ENCODE assay signal across 8 cellular contexts in genomic region chr10:24723788-24724380, GRCh38. TPM values are rescaled to one million over a fixed set of nuclear protein-coding genes. Genes with fewer than 3 reads are reported as not detected.
A peak's percentile ranks its signal among the peaks of the same experiment; 100 is the strongest.
DNase-seq lines count a peak whose midpoint lies in the region; ATAC-seq and TF ChIP-seq lines count a peak whose summit lies in the region.

Gene ARHGAP21 (minus strand): TSS chr10:24723887. CDS start chr10:24721899, 1,988 bp downstream.

- H3K27ac ChIP-seq in vagina, result peak within 1 kb of the TSS; percentile 95

- ATAC-seq in GM18868 (IDR thresholded peaks at IDR 0.05; ENCODE audit: unreplicated experiment) (peak; percentile 15), HG03442 (IDR thresholded peaks at IDR 0.05; ENCODE audit: unreplicated experiment) (peak; percentile 1), Right ventricle myocardium inferior (peak; percentile 71), omental fat pad (ENCODE audit: low FRiP score) (peak; percentile 8)

- TF ChIP-seq CTCF in omental fat pad (IDR thresholded peaks at IDR 0.05) (no peak), vagina (IDR thresholded peaks at IDR 0.05) (no peak)

- peak in 1 of 2 donors; percentile 30 for TF ChIP-seq POLR2A in vagina (IDR thresholded peaks at IDR 0.05)

- H3K4me1 ChIP-seq in adipocyte (ENCODE audit: control insufficient read depth, insufficient read depth, low read length), result peaks cover 25% of the 10 kb centered on the region
- peaks cover 30% of the 10 kb centered on the region for H3K4me1 ChIP-seq in vagina

- H3K9ac ChIP-seq in adipocyte (ENCODE audit: low read length), result peak within 1 kb of the TSS; percentile 98

- intact Hi-C loops in Right ventricle myocardium inferior (cut with DNase I) (loop anchor here (1.0 to 10.0 kb wide), 5 partner anchors 82 to 358 kb away; partner anchors contain the start of genes ENKUR, PRTFDC1 and THNSL1), vagina (cut with DNase I) (loop anchor here (2.0 to 10.0 kb wide), 2 partner anchors 229 to 291 kb away; partner anchors contain the start of genes ENKUR, PRTFDC1 and THNSL1)

- H3K36me3 ChIP-seq in adipocyte (ENCODE audit: control insufficient read depth, insufficient read depth, low read length, severe bottlenecking), result peaks cover 5% of the 10 kb centered on the region
- H3K36me3 ChIP-seq in vagina, result no peaks in the 10 kb centered on the region

- H3K4me3 ChIP-seq in adipocyte (ENCODE audit: low read length) (peak within 1 kb of the TSS; percentile 97), vagina (peak within 1 kb of the TSS; percentile 85 to 89)

- no peaks in the 10 kb centered on the region for H3K27me3 ChIP-seq in adipocyte (replicated peaks; ENCODE audit: control insufficient read depth, insufficient read depth, low read length)
- H3K27me3 ChIP-seq in vagina, result no peaks in the 10 kb centered on the region

- peak; percentile 81 for DNase-seq in Ammon's horn (ENCODE audit: low spot score)
- peak; percentile 84 for DNase-seq in RPMI7951 (ENCODE audit: low read depth)
- peak; percentile 85 for DNase-seq in adipocyte (ENCODE audit: low read depth)
- DNase-seq in Right ventricle myocardium inferior (ENCODE audit: missing footprints), result peak; percentile 83
- DNase-seq in omental fat pad (ENCODE audit: low spot score), result no peak
- DNase-seq in vagina (ENCODE audit: extremely low spot score in 2 of 2), result no peak

- H3K9me3 ChIP-seq in adipocyte (ENCODE audit: control insufficient read depth, low read length), result no peaks in the 10 kb centered on the region
- H3K9me3 ChIP-seq in vagina, result no peaks in the 10 kb centered on the region

RNA-seq across cellular contexts. Expression of gene ARHGAP21, which starts in this region (rescaled TPM):
- total RNA-seq in RPMI7951 (2014; rRNA removed; shearing (Covaris generic)), result 60.6 and 76.3 TPM in 2 replicates
- 48.4 TPM for total RNA-seq in Right ventricle myocardium inferior
- total RNA-seq in omental fat pad, result 100 to 1,000 TPM; 104 to 128 (median 114) TPM
- total RNA-seq in vagina, result 43.0 TPM

Comparison
In these comparisons a context has a peak if more than half of its experiments do, and no peak if none do; other contexts are left out.
1. DNase-seq: peak in Ammon's horn (single experiment), RPMI7951 (single experiment), adipocyte (single experiment) and Right ventricle myocardium inferior (single experiment); none in omental fat pad (single experiment) and vagina (0 of 2).
2. ATAC-seq: peak in every context shown above with its lines; median percentile 71 in Right ventricle myocardium inferior; 15 in GM18868; 8 in omental fat pad; 1 in HG03442.